In the genomic region with DNA sequence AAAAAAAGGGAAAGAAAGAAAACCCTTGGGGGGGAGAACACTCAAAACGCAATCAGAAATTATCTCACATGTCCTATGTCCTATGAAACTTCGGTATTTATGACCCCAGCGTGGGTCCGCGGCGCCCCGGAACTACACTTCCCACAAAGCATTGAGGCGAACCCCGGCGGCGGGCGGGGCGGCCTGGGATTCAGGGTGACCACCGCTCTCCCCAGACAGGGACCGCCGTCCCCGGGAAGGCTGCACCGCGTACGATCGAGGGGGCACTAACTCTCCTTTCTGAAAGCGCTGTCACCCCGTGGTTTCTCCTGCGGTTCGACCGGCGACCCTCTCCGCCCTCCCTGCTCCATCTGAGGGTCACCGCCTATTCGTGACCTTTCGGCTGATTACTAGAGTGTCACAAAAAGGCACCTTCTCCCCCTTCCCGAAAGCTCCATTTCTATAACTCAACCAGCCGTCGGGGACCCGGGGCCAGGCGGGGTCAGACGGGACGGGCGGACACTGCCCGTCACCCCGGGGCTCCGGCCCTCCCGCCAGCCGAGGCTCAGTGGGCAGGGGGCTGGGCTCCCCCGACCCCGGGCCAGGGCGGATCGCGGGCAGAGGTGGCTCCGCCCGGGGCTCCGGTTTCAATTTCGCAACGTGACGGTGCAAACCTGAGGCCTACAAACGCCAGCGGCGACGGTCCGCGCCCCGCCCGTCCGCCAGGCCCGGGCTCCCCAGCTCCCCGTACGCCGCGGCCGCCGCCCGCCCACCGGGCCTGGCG, we compare ENCODE assay signal across 8 cellular contexts. TPM values are rescaled to one million over a fixed set of nuclear protein-coding genes. Genes with fewer than 3 reads are reported as not detected.
DNase-seq lines count a peak whose midpoint lies in the region; ATAC-seq and TF ChIP-seq lines count a peak whose summit lies in the region.

No MANE protein-coding gene starts in this region.

- H3K27ac ChIP-seq in lung (ENCODE audit: low read depth in 1 of 2, low read length in 1 of 2), result peak overlapping the region; percentile 99 to 100

- peaks cover 4% of the 10 kb centered on the region for H3K27me3 Mint-ChIP-seq in activated CD4-positive, alpha-beta memory T cell treated with anti-CD3 and anti-CD28 coated beads, Interleukin-2, amount 10 ng/mL, durations not matched to agents 7 days and 5 days

- no peaks in the 10 kb centered on the region for H3K36me3 ChIP-seq in lung (ENCODE audit: control insufficient read depth in 2 of 2, insufficient read depth in 2 of 2, low read length in 2 of 2)

- DNase-seq in AG08395 (ENCODE audit: low spot score) (peak; percentile 69), NCI-H524 treated with DMSO at 0.1 percent for 48 hours (lab: John Stamatoyannopoulos, UW) (peak; percentile 21), ecto neural progenitor cell (ENCODE audit: low spot score) (peak; percentile 89), lung (ENCODE audit: low spot score) (peak; percentile 73)
- peak; percentile 71 for DNase-seq in activated CD4-positive, alpha-beta memory T cell treated with anti-CD3 and anti-CD28 coated beads, Interleukin-2, amount 10 ng/mL, durations not matched to agents 7 days and 5 days
- DNase-seq in stimulated activated CD4-positive, alpha-beta T cell treated with anti-CD3 and anti-CD28 coated beads, TNF-alpha, amount 100 ng/mL, for 4 hours (ENCODE audit: low read depth in 3 of 3), result peak; percentile 32 to 53 (median 42)

- H3K27ac Mint-ChIP-seq in activated CD4-positive, alpha-beta memory T cell treated with anti-CD3 and anti-CD28 coated beads, Interleukin-2, amount 10 ng/mL, durations not matched to agents 7 days and 5 days, result peak overlapping the region; percentile 82

- POLR2A ChIA-PET in activated CD4-positive, alpha-beta memory T cell treated with anti-CD3 and anti-CD28 coated beads, Interleukin-2, amount 10 ng/mL, durations not matched to agents 7 days and 5 days (lab: Charles Lee), result interaction anchor here (0.6 to 2.2 kb wide), 11 partner anchors 8 to 1928 kb away, joined by 3 to 14 read pairs (median 7); a partner anchor contains a TSS

- H3K36me3 Mint-ChIP-seq in activated CD4-positive, alpha-beta memory T cell treated with anti-CD3 and anti-CD28 coated beads, Interleukin-2, amount 10 ng/mL, durations not matched to agents 7 days and 5 days (ENCODE audit: low read depth), result peaks cover 18% of the 10 kb centered on the region

- peaks cover 2 to 13% of the 10 kb centered on the region in 2 donors for H3K4me1 ChIP-seq in lung (ENCODE audit: control insufficient read depth in 2 of 2, insufficient read depth in 2 of 2, low read length in 2 of 2)

- no peaks in the 10 kb centered on the region for H3K9me3 Mint-ChIP-seq in activated CD4-positive, alpha-beta memory T cell treated with anti-CD3 and anti-CD28 coated beads, Interleukin-2, amount 10 ng/mL, durations not matched to agents 7 days and 5 days

- 0 to 1% methylated on average over 68 to 74 of the region's 74 CpGs for WGBS in lung, 2 donors

- peak overlapping the region; percentile 94 for H3K4me3 ChIP-seq in lung

- H3K27me3 ChIP-seq in lung (ENCODE audit: control insufficient read depth, insufficient read depth), result no peaks in the 10 kb centered on the region

- H3K9me3 ChIP-seq in lung (ENCODE audit: control insufficient read depth in 2 of 2, insufficient read depth in 1 of 2, low read length in 1 of 2), result no peaks in the 10 kb centered on the region

- H3K4me1 Mint-ChIP-seq in activated CD4-positive, alpha-beta memory T cell treated with anti-CD3 and anti-CD28 coated beads, Interleukin-2, amount 10 ng/mL, durations not matched to agents 7 days and 5 days, result peaks cover 32% of the 10 kb centered on the region

- no peak for TF ChIP-seq CTCF in lung (IDR thresholded peaks at IDR 0.05; ENCODE audit: control extremely low read depth, extremely low read depth)

- peak overlapping the region; percentile 85 for H3K4me3 Mint-ChIP-seq in activated CD4-positive, alpha-beta memory T cell treated with anti-CD3 and anti-CD28 coated beads, Interleukin-2, amount 10 ng/mL, durations not matched to agents 7 days and 5 days

- ATAC-seq in GM18870 (IDR thresholded peaks at IDR 0.05; ENCODE audit: unreplicated experiment) (peak; percentile 49), HG03103 (IDR thresholded peaks at IDR 0.05; ENCODE audit: low read depth, unreplicated experiment) (peak; percentile 37), lung (ENCODE audit: insufficient read depth, low FRiP score) (peak; percentile 61)

- CTCF ChIA-PET in activated CD4-positive, alpha-beta memory T cell treated with anti-CD3 and anti-CD28 coated beads, Interleukin-2, amount 10 ng/mL, durations not matched to agents 7 days and 5 days (lab: Charles Lee), result no interaction called here

RNA-seq across cellular contexts. Expression of a gene that starts 1.3 kb away (rescaled TPM):
- total RNA-seq in activated CD4-positive, alpha-beta memory T cell treated with anti-CD3 and anti-CD28 coated beads, Interleukin-2, amount 10 ng/mL, durations not matched to agents 7 days and 5 days, result 10 to 100 TPM; 66.0 to 68.1 TPM
- total RNA-seq in lung, result 10 to 100 TPM; 71.5 to 93.2 TPM
- polyA plus RNA-seq in lung, result 10 to 100 TPM; 17.4 to 22.9 TPM

RNA-seq across cellular contexts. Expression of a gene that starts 42.1 kb away (rescaled TPM):
- 1 to 10 TPM; 5.9 to 6.0 TPM for total RNA-seq in activated CD4-positive, alpha-beta memory T cell treated with anti-CD3 and anti-CD28 coated beads, Interleukin-2, amount 10 ng/mL, durations not matched to agents 7 days and 5 days
- total RNA-seq in lung, result 10 to 100 TPM in 1 of 2 donors, 1 to 10 TPM in 1; 4.8 to 20.6 TPM
- under 1 TPM; 0.14 to 0.69 TPM for polyA plus RNA-seq in lung

Comparison
In these comparisons a context has a peak if more than half of its experiments do, and no peak if none do; other contexts are left out.
1. Peak in every context shown above with its lines: DNase-seq, ATAC-seq, H3K4me3 ChIP-seq and H3K27ac ChIP-seq.
2. DNase-seq: peak in every context shown above with its lines; median percentile 89 in ecto neural progenitor cell; 73 in lung; 71 in activated CD4-positive, alpha-beta memory T cell treated with anti-CD3 and anti-CD28 coated beads, Interleukin-2, amount 10 ng/mL, durations not matched to agents 7 days and 5 days; 69 in AG08395; 42 in stimulated activated CD4-positive, alpha-beta T cell treated with anti-CD3 and anti-CD28 coated beads, TNF-alpha, amount 100 ng/mL, for 4 hours; 21 in NCI-H524 treated with DMSO at 0.1 percent for 48 hours.